Comparison of ENCODE assay signal across 12 cellular contexts in the genomic region with DNA sequence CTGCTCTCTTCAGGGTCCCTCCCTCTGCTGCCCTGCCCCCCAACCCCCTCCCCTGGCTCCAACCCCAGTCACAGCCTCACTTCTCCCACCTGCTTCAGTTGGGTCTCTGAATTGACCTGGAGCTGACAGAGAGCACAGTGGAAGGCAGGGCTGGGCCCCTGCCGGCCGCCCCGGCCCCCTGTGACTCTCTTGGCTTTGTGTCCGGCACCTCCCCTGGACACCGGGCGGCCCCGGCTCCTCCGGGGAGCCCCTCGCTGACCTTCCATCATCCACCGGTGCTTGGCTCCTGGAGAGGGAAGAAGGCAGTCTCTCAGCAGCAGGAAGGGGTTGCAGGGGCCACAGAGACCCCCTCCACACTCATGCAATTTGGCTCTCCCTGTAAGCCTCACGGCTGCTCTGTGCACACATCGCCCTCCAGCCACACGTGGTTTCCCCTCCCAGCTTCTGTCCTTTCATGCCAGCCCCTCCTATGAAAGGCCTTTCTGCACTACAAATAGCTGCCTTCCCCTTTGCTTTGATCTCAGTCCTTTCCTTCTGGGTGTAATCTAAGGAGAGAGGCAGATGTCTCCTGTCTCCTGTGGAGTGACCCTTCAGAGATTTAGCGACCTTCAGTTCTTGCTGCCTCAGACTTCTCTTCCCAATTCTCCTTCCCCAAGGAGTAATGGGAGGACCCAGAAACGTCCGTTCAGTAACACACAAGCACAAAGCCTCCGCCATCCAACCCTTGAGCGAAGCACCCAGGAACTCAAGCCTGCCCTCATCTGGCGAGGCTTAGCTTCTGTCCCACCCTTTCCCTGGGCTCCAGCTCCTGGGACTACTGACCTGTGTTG. TPM values are rescaled to one million over a fixed set of nuclear protein-coding genes. Genes with fewer than 3 reads are reported as not detected.
DNase-seq lines count a peak whose midpoint lies in the region; ATAC-seq and TF ChIP-seq lines count a peak whose summit lies in the region.
"Had no signal": no experiment of that assay in that cellular context is flagged by ENCODE, and none has a peak within 500 bp of the region (broad histone marks: within the 10 kb centered on the region; RNA-seq: fewer than 3 reads in every experiment).

No MANE protein-coding gene starts in this region.

- no peaks in the 10 kb centered on the region for H3K23me2 ChIP-seq in H9 (ENCODE audit: insufficient read length, low read depth, low read length, poor library complexity, severe bottlenecking)

- H3K27ac ChIP-seq in H9 (ENCODE audit: insufficient read length, low read depth, low read length) = no peak overlapping the region

- H3K4ac ChIP-seq in H9 (ENCODE audit: low read depth, low read length) = no peak overlapping the region

- peaks cover 18 to 32% of the 10 kb centered on the region in 2 experiments for H3K4me1 Mint-ChIP-seq in H9
- peaks cover 5 to 6% of the 10 kb centered on the region in 2 donors for H3K4me1 Mint-ChIP-seq in immature natural killer cell

- H3K18ac ChIP-seq in H9 (ENCODE audit: insufficient read length, low read depth, low read length) = no peak overlapping the region

- no peak overlapping the region for H4K8ac ChIP-seq in H9 (replicated peaks; ENCODE audit: insufficient read length, low read depth, low read length)

- no peak for ATAC-seq in HG03469 (IDR thresholded peaks at IDR 0.05; ENCODE audit: unreplicated experiment)

- no peak for DNase-seq in AG09319 (ENCODE audit: extremely low read depth, low read depth)
- DNase-seq in H9 = peak; percentile 89
- peak; percentile 35 for DNase-seq in SW480 (ENCODE audit: low spot score)
- peak; percentile 77 for DNase-seq in iPS-NIHi11 (ENCODE audit: low spot score)
- no peak for DNase-seq in effector CD8-positive, alpha-beta T cell (lab: John Stamatoyannopoulos, UW)
- DNase-seq in immature natural killer cell = no peak
- no peak for DNase-seq in stimulated activated CD4-positive, alpha-beta T cell treated with anti-CD3 and anti-CD28 coated beads, Interleukin-4, amount 100 ng/mL, for 1 hour
- DNase-seq: activated CD4-positive, CD25-positive, alpha-beta regulatory T cell treated with anti-CD3 and anti-CD28 coated beads, Interleukin-2, amount 50 U/mL, for 72 hours; activated naive CD8-positive, alpha-beta T cell treated with anti-CD3 and anti-CD28 coated beads, Interleukin-2, amount 10 ng/mL, durations not matched to agents 7 days and 5 days; DMS79 treated with DMSO at 0.1 percent for 48 hours; foreskin melanocyte had no signal

- H3T11ph ChIP-seq in H9 (ENCODE audit: low read length) = no peak overlapping the region

- H4K20me1 ChIP-seq in H9 (ENCODE audit: control insufficient read depth, insufficient read depth, insufficient read length) = no peaks in the 10 kb centered on the region

- peak overlapping the region in 2 of 3 experiments; percentile 80 to 84; a peak in 3 of 7 replicates for H3K27ac Mint-ChIP-seq in H9
- H3K27ac Mint-ChIP-seq in immature natural killer cell = no peak overlapping the region
- H3K27ac Mint-ChIP-seq: activated naive CD8-positive, alpha-beta T cell treated with anti-CD3 and anti-CD28 coated beads, Interleukin-2, amount 10 ng/mL, durations not matched to agents 7 days and 5 days had no signal

- H4K5ac ChIP-seq in H9 (ENCODE audit: insufficient read length, low read depth, low read length) = no peak overlapping the region

- H3K4me2 ChIP-seq in H9 (ENCODE audit: insufficient read depth, insufficient read length, low read length) = no peak overlapping the region

- no CpG with 5 or more reads among the region's 19 CpGs for WGBS in H9 (ENCODE audit: extremely low coverage, insufficient read length, low lambda C conversion rate)

- peaks cover 12 to 25% (median 20%) of the 10 kb centered on the region in 3 experiments for H3K36me3 Mint-ChIP-seq in H9 (ENCODE audit: insufficient read depth in 1 of 3, low read depth in 3 of 3)
- peaks cover 3 to 4% (median 3%) of the 10 kb centered on the region in 3 donors for H3K36me3 Mint-ChIP-seq in immature natural killer cell

- no peaks in the 10 kb centered on the region for H3K9me3 ChIP-seq in H9 (ENCODE audit: control insufficient read depth, low read depth, low read length)

- no peak overlapping the region for H4K91ac ChIP-seq in H9 (ENCODE audit: insufficient read length, low read depth, low read length)

- H3K27me3 Mint-ChIP-seq in H9 (ENCODE audit: low read depth) = peaks cover 1% of the 10 kb centered on the region
- H3K27me3 Mint-ChIP-seq in immature natural killer cell (ENCODE audit: low read depth in 3 of 3) = peaks cover 2 to 7% (median 2%) of the 10 kb centered on the region in 3 donors
- H3K27me3 Mint-ChIP-seq: activated naive CD8-positive, alpha-beta T cell treated with anti-CD3 and anti-CD28 coated beads, Interleukin-2, amount 10 ng/mL, durations not matched to agents 7 days and 5 days had no signal

- H3K9ac ChIP-seq in H9 (ENCODE audit: extremely low read depth, insufficient read length, low read length) = no peak overlapping the region

- TF ChIP-seq CTCF in AG09319 (IDR thresholded peaks at IDR 0.05; ENCODE audit: low read depth, low read length) (peak; percentile 4), H9 (conservative IDR thresholded peaks at IDR 0.05) (peak; percentile 76)

- H3K9me3 Mint-ChIP-seq in H9 (no peaks in the 10 kb centered on the region), immature natural killer cell (no peaks in the 10 kb centered on the region)
- H3K9me3 Mint-ChIP-seq: activated naive CD8-positive, alpha-beta T cell treated with anti-CD3 and anti-CD28 coated beads, Interleukin-2, amount 10 ng/mL, durations not matched to agents 7 days and 5 days had no signal

- no peak overlapping the region for H3K56ac ChIP-seq in H9 (ENCODE audit: insufficient read length, low read depth, low read length)

- no peak overlapping the region for H2BK120ac ChIP-seq in H9 (ENCODE audit: low read depth, low read length, poor library complexity, severe bottlenecking)

- H2BK20ac ChIP-seq in H9 (ENCODE audit: low read depth, low read length, poor library complexity, severe bottlenecking) = no peak overlapping the region

- no peaks in the 10 kb centered on the region for H3K27me3 ChIP-seq in H9 (ENCODE audit: insufficient read depth, low read length)

- H3K4me1 ChIP-seq in H9 (ENCODE audit: insufficient read depth, low read length) = no peaks in the 10 kb centered on the region

- peak overlapping the region in 1 of 2 experiments; percentile 37; a peak in 2 of 5 replicates for H3K4me3 Mint-ChIP-seq in H9
- no peak overlapping the region for H3K4me3 Mint-ChIP-seq in immature natural killer cell
- H3K4me3 Mint-ChIP-seq: activated naive CD8-positive, alpha-beta T cell treated with anti-CD3 and anti-CD28 coated beads, Interleukin-2, amount 10 ng/mL, durations not matched to agents 7 days and 5 days had no signal

- no peak overlapping the region for H2BK15ac ChIP-seq in H9 (ENCODE audit: low read depth, low read length)

- H2BK5ac ChIP-seq in H9 (ENCODE audit: insufficient read length, low read length) = no peak overlapping the region

- no peaks in the 10 kb centered on the region for H3K79me1 ChIP-seq in H9 (ENCODE audit: insufficient read depth, low read depth, low read length, poor library complexity, severe bottlenecking)

- H3K14ac ChIP-seq in H9 (ENCODE audit: insufficient read depth, low read length) = no peak overlapping the region

- H2AK5ac ChIP-seq in H9 (ENCODE audit: insufficient read length, low read length) = no peak overlapping the region

- no peak overlapping the region for H2AFZ ChIP-seq in H9 (ENCODE audit: low read length)

- H3K79me2 ChIP-seq in H9 (ENCODE audit: insufficient read depth, low read length) = no peaks in the 10 kb centered on the region

- no peak overlapping the region for H2BK12ac ChIP-seq in H9 (ENCODE audit: insufficient read length, low read depth, low read length)

- H3K23ac ChIP-seq in H9 (ENCODE audit: insufficient read length, low read depth, low read length) = no peak overlapping the region

RNA-seq across cellular contexts. Expression of a gene that starts 8.3 kb away (rescaled TPM):
- total RNA-seq in H9 (2021) = 36.6 and 37.1 TPM in 2 replicates
- 10 to 100 TPM; 21.5 to 33.6 (median 32.6) TPM for polyA plus RNA-seq in immature natural killer cell

RNA-seq across cellular contexts. Expression of a gene that starts 10.9 kb away (rescaled TPM):
- 135 and 141 TPM in 2 replicates for total RNA-seq in H9 (2021)
- polyA plus RNA-seq in immature natural killer cell = 10 to 100 TPM; 54.1 to 94.0 (median 55.8) TPM

RNA-seq across cellular contexts. Expression of a gene that starts 22.2 kb away (rescaled TPM):
- total RNA-seq in H9 (2021) = 1.0 and 1.2 TPM in 2 replicates
- under 1 TPM in 2 of 3 donors, not detected in 1; 0.19 to 0.21 TPM for polyA plus RNA-seq in immature natural killer cell

Comparison
In these comparisons a context has a peak if more than half of its experiments do, and no peak if none do; other contexts are left out.
1. DNase-seq: peak in H9 (single experiment), SW480 (single experiment) and iPS-NIHi11 (single experiment); none in AG09319 (single experiment), effector CD8-positive, alpha-beta T cell (single experiment), immature natural killer cell (0 of 3) and stimulated activated CD4-positive, alpha-beta T cell treated with anti-CD3 and anti-CD28 coated beads, Interleukin-4, amount 100 ng/mL, for 1 hour (single experiment).
2. H3K27ac Mint-ChIP-seq: peak in H9 (2 of 3); none in immature natural killer cell (0 of 6).